In genomic region chr5:16894236-16895057, GRCh38 we compare ENCODE assay signal across 8 cellular contexts. TPM values are rescaled to one million over a fixed set of nuclear protein-coding genes. Genes with fewer than 3 reads are reported as not detected.
DNase-seq lines count a peak whose midpoint lies in the region; ATAC-seq and TF ChIP-seq lines count a peak whose summit lies in the region.

No MANE protein-coding gene starts in this region.

- H3K4me3 Mint-ChIP-seq in chondrocyte (ENCODE audit: unreplicated experiment) (no peak overlapping the region), nephron progenitor cell (peak overlapping the region; percentile 19)

- ATAC-seq in HG02870 (IDR thresholded peaks at IDR 0.05; ENCODE audit: unreplicated experiment): no peak
- ATAC-seq in HG02970 (IDR thresholded peaks at IDR 0.05; ENCODE audit: low FRiP score, unreplicated experiment): no peak
- no peak for ATAC-seq in GM18870 (IDR thresholded peaks at IDR 0.05; ENCODE audit: unreplicated experiment)

- H3K9me3 Mint-ChIP-seq in chondrocyte (ENCODE audit: low read depth) (no peaks in the 10 kb centered on the region), nephron progenitor cell (no peaks in the 10 kb centered on the region)

- DNase-seq in EL (peak; percentile 90), NCI-H345 (lab: John Stamatoyannopoulos, UW) (peak; percentile 65), chondrocyte (ENCODE audit: low spot score) (no peak), nephron progenitor cell (peak; percentile 42), C1 segment of cervical spinal cord (lab: John Stamatoyannopoulos, UW) (no peak)

- H3K4me1 Mint-ChIP-seq in chondrocyte (ENCODE audit: low read depth): peaks cover 65% of the 10 kb centered on the region
- peaks cover 94% of the 10 kb centered on the region for H3K4me1 Mint-ChIP-seq in nephron progenitor cell

- TF ChIP-seq CTCF in chondrocyte (IDR thresholded peaks at IDR 0.05) (no peak), nephron progenitor cell (IDR thresholded peaks at IDR 0.05) (no peak)

- H3K36me3 Mint-ChIP-seq in chondrocyte (ENCODE audit: low read depth) (no peaks in the 10 kb centered on the region), nephron progenitor cell (ENCODE audit: low read depth) (no peaks in the 10 kb centered on the region)

- H3K27me3 Mint-ChIP-seq in chondrocyte (ENCODE audit: low read depth): no peaks in the 10 kb centered on the region
- H3K27me3 Mint-ChIP-seq in nephron progenitor cell (ENCODE audit: low read depth, poor library complexity): no peaks in the 10 kb centered on the region

- peak overlapping the region; percentile 53 for H3K27ac Mint-ChIP-seq in chondrocyte (ENCODE audit: unreplicated experiment)
- H3K27ac Mint-ChIP-seq in nephron progenitor cell: peak overlapping the region; percentile 64

RNA-seq across cellular contexts. Expression of gene MYO10, which starts 41.6 kb away (rescaled TPM):
- total RNA-seq in chondrocyte: 51.9 to 55.4 TPM (median 54.5 TPM) in 3 replicates

Comparison
In these comparisons a context has a peak if more than half of its experiments do, and no peak if none do; other contexts are left out.
1. DNase-seq: peak in EL (single experiment), NCI-H345 (single experiment) and nephron progenitor cell (single experiment); none in chondrocyte (single experiment) and C1 segment of cervical spinal cord (0 of 14).